Comparison of ENCODE assay signal across 8 cellular contexts in the genomic region with DNA sequence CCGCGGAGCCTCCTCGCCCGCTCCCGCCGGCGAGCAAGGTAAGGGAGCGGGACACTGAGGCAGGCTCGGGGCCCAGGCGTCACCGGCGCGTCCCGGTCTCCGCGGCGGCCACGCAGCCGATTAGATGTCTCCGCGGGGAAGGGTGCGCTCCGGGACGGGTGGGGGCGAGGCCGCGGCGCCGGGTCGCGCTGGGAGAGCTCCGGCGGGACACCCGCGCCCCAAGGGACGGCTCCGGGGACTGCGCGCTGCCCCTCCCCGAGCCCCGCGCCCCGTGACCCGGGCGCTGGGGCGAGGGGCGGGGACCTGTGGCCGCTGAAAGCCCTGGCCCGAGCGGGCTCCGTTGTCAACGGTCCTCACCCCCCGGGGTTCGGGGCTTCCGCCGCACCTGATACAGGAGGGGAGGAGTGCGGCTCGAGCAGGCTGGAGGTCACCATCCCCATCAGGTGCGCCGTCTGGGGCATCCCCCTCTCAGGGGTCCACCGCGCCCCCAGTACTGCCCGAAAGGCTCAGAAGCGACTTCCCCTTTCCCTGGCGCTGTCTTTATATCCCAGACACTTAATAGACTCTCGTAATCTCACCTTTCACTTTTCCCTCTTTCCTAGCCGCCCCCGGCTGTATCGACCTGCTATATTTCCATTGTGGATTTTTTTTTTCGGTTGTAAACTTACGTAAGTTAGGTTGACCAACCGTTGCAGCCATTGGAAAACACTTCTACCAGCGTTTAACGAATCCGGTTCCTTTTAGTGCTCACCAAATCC. TPM values are rescaled to one million over a fixed set of nuclear protein-coding genes. Genes with fewer than 3 reads are reported as not detected.
A peak's percentile ranks its signal among the peaks of the same experiment; 100 is the strongest.
DNase-seq lines count a peak whose midpoint lies in the region; ATAC-seq and TF ChIP-seq lines count a peak whose summit lies in the region.

No MANE protein-coding gene starts in this region.

- H3K9me3 Mint-ChIP-seq in neural progenitor cell = no peaks in the 10 kb centered on the region

- H3K4me3 Mint-ChIP-seq in neural progenitor cell = peak overlapping the region; percentile 96

- H3K36me3 Mint-ChIP-seq in neural progenitor cell = peaks cover 20% of the 10 kb centered on the region

- TF ChIP-seq CTCF in fibroblast of pulmonary artery (IDR thresholded peaks at IDR 0.05; ENCODE audit: low read length, missing control alignments) = no peak
- TF ChIP-seq CTCF in neural progenitor cell (IDR thresholded peaks at IDR 0.05) = peak; percentile 21
- TF ChIP-seq CTCF in transverse colon (IDR thresholded peaks at IDR 0.05) = peak in 3 of 5 experiments; percentile 21 to 27 (median 26)

- H3K4me3 ChIP-seq in fibroblast of pulmonary artery (replicated peaks; ENCODE audit: low read depth, low read length) = peak overlapping the region; percentile 81
- H3K4me3 ChIP-seq in neural progenitor cell = peak overlapping the region; percentile 86
- H3K4me3 ChIP-seq in transverse colon = peak overlapping the region; percentile 70 to 97 (median 84)

- H3K27ac Mint-ChIP-seq in neural progenitor cell = peak overlapping the region; percentile 92

- H3K9me3 ChIP-seq in neural progenitor cell (ENCODE audit: low read depth) = no peaks in the 10 kb centered on the region
- H3K9me3 ChIP-seq in transverse colon = no peaks in the 10 kb centered on the region

- peaks cover 54% of the 10 kb centered on the region for H3K79me2 ChIP-seq in neural progenitor cell (ENCODE audit: low read depth)

- peak; percentile 42 for DNase-seq in NCI-H2227 (lab: John Stamatoyannopoulos, UW; ENCODE audit: unreplicated experiment)
- DNase-seq in NCI-H2227 treated with DMSO at 0.1 percent for 48 hours (lab: John Stamatoyannopoulos, UW) = no peak
- peak; percentile 9 to 12 for DNase-seq in NOMO-1 (lab: John Stamatoyannopoulos, UW; ENCODE audit: unreplicated experiment in 2 of 2)
- peak; percentile 37 for DNase-seq in activated T-helper 1 cell treated with Interleukin-2 at 50 U/mL for 16 hours (ENCODE audit: low read depth)
- peak; percentile 73 for DNase-seq in fibroblast of pulmonary artery (ENCODE audit: low read depth)
- peak; percentile 83 for DNase-seq in neural progenitor cell (ENCODE audit: low spot score)
- DNase-seq in transverse colon = peak; percentile 50

- H3K4me1 ChIP-seq in neural progenitor cell (peaks cover 12% of the 10 kb centered on the region), transverse colon (peaks cover 10 to 32% (median 22%) of the 10 kb centered on the region in 4 donors)

- H3F3A ChIP-seq in neural progenitor cell (ENCODE audit: low read depth) = no peaks in the 10 kb centered on the region

- intact Hi-C loops in transverse colon (cut with DNase I; ENCODE audit: low total_unique reads) = loop anchor here (1.0 kb wide), 1 partner anchor 68 kb away; a partner anchor contains a TSS

- H3K27me3 ChIP-seq in neural progenitor cell = peaks cover 3% of the 10 kb centered on the region
- H3K27me3 ChIP-seq in transverse colon = no peaks in the 10 kb centered on the region

- ATAC-seq in HG02884 (IDR thresholded peaks at IDR 0.05; ENCODE audit: unreplicated experiment) = peak; percentile 26

- no peak for TF ChIP-seq EP300 in transverse colon (IDR thresholded peaks at IDR 0.05; ENCODE audit: low read depth)

- H3K27ac ChIP-seq in neural progenitor cell (peak overlapping the region; percentile 15), transverse colon (peak overlapping the region; percentile 86 to 97 (median 94))

- peak overlapping the region; percentile 96 for H3K4me2 ChIP-seq in neural progenitor cell

- peaks cover 51% of the 10 kb centered on the region for H4K20me1 ChIP-seq in neural progenitor cell (ENCODE audit: low read depth)

- in situ Hi-C loops in transverse colon (cut with MboI; ENCODE audit: low pct_ligation_motif_present in 1 of 4, low pct_unique_long_range_greater_than_20kb in 1 of 4, low sequenced_read_pairs in 3 of 4) = no loop called here

- peak overlapping the region; percentile 73 for H3K9ac ChIP-seq in neural progenitor cell

- no peak for TF ChIP-seq POLR2A in transverse colon (IDR thresholded peaks at IDR 0.05)

- H3K36me3 ChIP-seq in neural progenitor cell = peaks cover 13% of the 10 kb centered on the region
- H3K36me3 ChIP-seq in transverse colon = peaks cover 0 to 8% (median under 1%) of the 10 kb centered on the region in 4 donors

- H3K27me3 Mint-ChIP-seq in neural progenitor cell (ENCODE audit: insufficient read depth, low read depth) = peaks cover 25% of the 10 kb centered on the region

- WGBS in transverse colon (ENCODE audit: low coverage in 1 of 2), 2 donors = 0 to 2% methylated on average over 7 to 50 of the region's 75 CpGs

- peaks cover 14% of the 10 kb centered on the region for H3K4me1 Mint-ChIP-seq in neural progenitor cell

- H2AFZ ChIP-seq in neural progenitor cell (replicated peaks) = peak overlapping the region; percentile 71

RNA-seq across cellular contexts. Expression of a gene that starts 0.6 kb away (rescaled TPM):
- total RNA-seq in neural progenitor cell (ENCODE audit: low replicate concordance) (42.6 and 44.5 TPM in 2 replicates), transverse colon (100 to 1,000 TPM in 1 of 4 donors, 10 to 100 TPM in 3; 42.6 to 143 (median 72.8) TPM)
